Comparison of ENCODE assay signal across 9 cellular contexts in the genomic region with DNA sequence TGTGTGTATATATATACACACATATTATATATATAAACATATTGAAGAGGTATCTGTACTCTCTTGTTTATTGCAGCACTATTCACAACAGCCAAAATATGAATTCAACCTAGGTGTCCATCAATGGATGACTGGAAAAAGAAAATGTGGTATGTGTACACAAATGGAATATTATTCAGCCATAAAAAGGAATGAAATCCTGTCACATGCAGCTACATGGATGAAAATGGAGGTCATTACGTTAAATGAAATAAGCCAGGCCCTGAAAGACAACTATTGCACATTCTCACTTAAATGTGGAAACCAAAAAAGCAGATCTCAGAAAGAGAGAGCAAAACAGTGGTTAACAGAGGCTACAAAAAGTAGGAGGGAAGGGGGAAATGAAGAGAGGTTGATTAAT.
"Had no signal": no experiment of that assay in that cellular context is flagged by ENCODE, and none has a peak within 500 bp of the region (broad histone marks: within the 10 kb centered on the region; RNA-seq: fewer than 3 reads in every experiment).

No MANE protein-coding gene starts in this region.

- DNase-seq: GM23248, GOT3, H7, H9, HCEC 1CT, HFFc6 had no signal

- H2AFZ ChIP-seq: GM23248, GM23338 had no signal

- H3K27ac ChIP-seq: GM23248 had no signal

- H3K4me1 Mint-ChIP-seq: GM23338 had no signal

- H3K4me3 Mint-ChIP-seq: GM23338, H9, HFFc6 had no signal

- ATAC-seq: GM23338, HCT116 had no signal

- H3K4me1 ChIP-seq: HAP-1 had no signal

- H3K9ac ChIP-seq: GM23248 had no signal

- H3K4me3 ChIP-seq: GM23248, GM23338, HAP-1 had no signal

- H3K27ac Mint-ChIP-seq: GM23338, H9, HFFc6 had no signal

- H3K4me2 ChIP-seq: GM23338 had no signal
